21 cellular contexts compared by ENCODE assay signal in genomic region chr2:96521219-96521618, GRCh38. TPM values are rescaled to one million over a fixed set of nuclear protein-coding genes. Genes with fewer than 3 reads are reported as not detected.
"Had no signal": no experiment of that assay in that cellular context is flagged by ENCODE, and none has a peak within 500 bp of the region (broad histone marks: within the 10 kb centered on the region; RNA-seq: fewer than 3 reads in every experiment).

No MANE protein-coding gene starts in this region.

- H3K27ac ChIP-seq: adrenal gland, foreskin keratinocyte, lower lobe of right lung, right lobe of liver, skin epidermis, tibial artery had no signal

- H3K9me3 ChIP-seq: right lobe of liver, tibial artery had no signal

- FAIRE-seq: astrocyte, colon, kidney had no signal

- ATAC-seq: activated CD4-positive, CD25-positive, alpha-beta regulatory T cell treated with anti-CD3 and anti-CD28 coated beads, Interleukin-2, amount 50 U/mL, for 24 hours; activated CD8-positive, alpha-beta T cell treated with anti-CD3 and anti-CD28 coated beads, Interleukin-2, amount 10 ng/mL, durations not matched to agents 7 days and 5 days; foreskin keratinocyte; left lobe of liver; lower lobe of right lung; right lobe of liver; stimulated activated effector memory CD8-positive, alpha-beta T cell treated with anti-CD3 and anti-CD28 coated beads, Interleukin-12 subunit alpha, Interleukin-12 subunit beta, amount 100 ng/mL, for 72 hours; stimulated activated naive CD8-positive, alpha-beta T cell treated with anti-CD3 and anti-CD28 coated beads, Interleukin-15, amount 100 ng/mL, for 72 hours had no signal

- H3K4me3 ChIP-seq: adrenal gland, lower lobe of right lung, right lobe of liver, skin epidermis, tibial artery had no signal

- H3K36me3 ChIP-seq: adrenal gland, lower lobe of right lung, right lobe of liver, tibial artery had no signal

- DNase-seq: activated CD4-positive, alpha-beta T cell treated with anti-CD3 and anti-CD28 coated beads, Interleukin-2, amount 10 ng/mL, durations not matched to agents 24 days and 14 days; activated CD8-positive, alpha-beta T cell treated with anti-CD3 and anti-CD28 coated beads, Interleukin-2, amount 10 ng/mL, durations not matched to agents 7 days and 5 days; activated naive CD4-positive, alpha-beta T cell; adrenal gland; central memory CD4-positive, alpha-beta T cell; effector memory CD4-positive, alpha-beta T cell; foreskin keratinocyte; kidney; lower lobe of right lung; mesendoderm; naive B cell; stimulated activated CD4-positive, alpha-beta T cell treated with anti-CD3 and anti-CD28 coated beads, Interleukin-1b, Interleukin-23, amount 100 ng/mL, for 48 hours; stimulated activated naive CD8-positive, alpha-beta T cell treated with anti-CD3 and anti-CD28 coated beads, Interleukin-15, amount 100 ng/mL, for 72 hours; tibial artery had no signal

- H3K27me3 ChIP-seq: adrenal gland, right lobe of liver, tibial artery had no signal

- H3K4me1 ChIP-seq: adrenal gland, foreskin keratinocyte, lower lobe of right lung, right lobe of liver, tibial artery had no signal

RNA-seq across cellular contexts. Expression of gene NEURL3, which starts 16.1 kb away (rescaled TPM):
- total RNA-seq: activated CD8-positive, alpha-beta T cell treated with anti-CD3 and anti-CD28 coated beads, Interleukin-2, amount 10 ng/mL, durations not matched to agents 7 days and 5 days; foreskin keratinocyte had no signal
- polyA plus RNA-seq: foreskin keratinocyte had no signal
